In genomic region chr6:151137441-151137984, GRCh38 we compare ENCODE assay signal across 12 cellular contexts.
"Had no signal": no experiment of that assay in that cellular context is flagged by ENCODE, and none has a peak within 500 bp of the region (broad histone marks: within the 10 kb centered on the region; RNA-seq: fewer than 3 reads in every experiment).

No MANE protein-coding gene starts in this region.

- H3K9me3 Mint-ChIP-seq: activated T-helper 2 cell treated with anti-CD3 and anti-CD28 coated beads, Interferon-gamma antibody, Interleukin-2, Interleukin-4, amounts not matched to agents 10 μg/mL and 5 μg/mL and 100 μg/mL, durations not matched to agents 14 hours and 24 hours and 36 hours had no signal

- ATAC-seq: activated CD4-positive, CD25-positive, alpha-beta regulatory T cell treated with anti-CD3 and anti-CD28 coated beads, Interleukin-2, amount 50 U/mL, for 24 hours; mucosa of descending colon; naive thymus-derived CD4-positive, alpha-beta T cell; stimulated activated memory B cell treated with anti-CD40 and anti-IgM and Interleukin-4, amounts not matched to agents 10 μg/mL and 1 μg/mL and 100 μg/mL, for 72 hours had no signal

- H3K4me1 Mint-ChIP-seq: naive thymus-derived CD4-positive, alpha-beta T cell; stimulated activated memory B cell treated with anti-CD40 and anti-IgM and Interleukin-4, amounts not matched to agents 10 μg/mL and 1 μg/mL and 100 μg/mL, for 72 hours had no signal

- H3K36me3 Mint-ChIP-seq: naive thymus-derived CD4-positive, alpha-beta T cell had no signal

- H3K27ac Mint-ChIP-seq: activated T-helper 2 cell treated with anti-CD3 and anti-CD28 coated beads, Interferon-gamma antibody, Interleukin-2, Interleukin-4, amounts not matched to agents 10 μg/mL and 5 μg/mL and 100 μg/mL, durations not matched to agents 14 hours and 24 hours and 36 hours; naive thymus-derived CD4-positive, alpha-beta T cell; stimulated activated memory B cell treated with anti-CD40 and anti-IgM and Interleukin-4, amounts not matched to agents 10 μg/mL and 1 μg/mL and 100 μg/mL, for 72 hours had no signal

- H3K4me3 Mint-ChIP-seq: naive thymus-derived CD4-positive, alpha-beta T cell; stimulated activated memory B cell treated with anti-CD40 and anti-IgM and Interleukin-4, amounts not matched to agents 10 μg/mL and 1 μg/mL and 100 μg/mL, for 72 hours had no signal

- DNase-seq: activated CD4-positive, alpha-beta T cell treated with anti-CD3 and anti-CD28 coated beads, Interleukin-2, amount 50 U/mL, for 4 hours; activated naive CD4-positive, alpha-beta T cell treated with anti-CD3 and anti-CD28 coated beads, Interleukin-2, amount 50 U/mL, for 16 hours; activated T-cell treated with anti-CD3 and anti-CD28 coated beads, Interleukin-2, amount 50 U/mL, for 1 hour; central memory CD4-positive, alpha-beta T cell; colonic mucosa; mucosa of descending colon; naive thymus-derived CD4-positive, alpha-beta T cell; retina; stimulated activated CD4-positive, alpha-beta T cell treated with anti-CD3 and anti-CD28 coated beads, Interleukin-2, amount 100 ng/mL, for 48 hours had no signal
